ENCODE assay signal across 17 cellular contexts in genomic region chr7:70893985-70894722, GRCh38.
"Had no signal": no experiment of that assay in that cellular context is flagged by ENCODE, and none has a peak within 500 bp of the region (broad histone marks: within the 10 kb centered on the region; RNA-seq: fewer than 3 reads in every experiment).

No MANE protein-coding gene starts in this region.

- H3K4me3 ChIP-seq: esophagus squamous epithelium, heart right ventricle, smooth muscle cell, thoracic aorta, upper lobe of left lung had no signal

- H3K4me1 Mint-ChIP-seq: activated CD4-positive, alpha-beta T cell treated with anti-CD3 and anti-CD28 coated beads for 36 hours; activated naive CD4-positive, alpha-beta T cell treated with anti-CD3 and anti-CD28 coated beads, Interleukin-2, amount 50 U/mL, for 24 hours; naive thymus-derived CD8-positive, alpha-beta T cell; stimulated activated naive B cell treated with anti-CD40 and anti-IgM and Interleukin-4, amounts not matched to agents 10 μg/mL and 1 μg/mL and 100 μg/mL, for 72 hours had no signal

- H3K36me3 Mint-ChIP-seq: activated naive CD4-positive, alpha-beta T cell treated with anti-CD3 and anti-CD28 coated beads, Interleukin-2, amount 50 U/mL, for 24 hours had no signal

- H3K4me1 ChIP-seq: esophagus squamous epithelium, heart right ventricle, upper lobe of left lung had no signal

- H3K27me3 ChIP-seq: esophagus squamous epithelium, heart right ventricle, neutrophil, upper lobe of left lung had no signal

- H3K9me3 ChIP-seq: neutrophil, thoracic aorta had no signal

- H3K27ac Mint-ChIP-seq: activated CD4-positive, alpha-beta T cell treated with anti-CD3 and anti-CD28 coated beads for 36 hours; activated naive CD4-positive, alpha-beta T cell treated with anti-CD3 and anti-CD28 coated beads, Interleukin-2, amount 50 U/mL, for 24 hours; naive thymus-derived CD8-positive, alpha-beta T cell; stimulated activated naive B cell treated with anti-CD40 and anti-IgM and Interleukin-4, amounts not matched to agents 10 μg/mL and 1 μg/mL and 100 μg/mL, for 72 hours; T-helper 2 cell treated with Interferon-gamma antibody and Interleukin-4, amounts not matched to agents 5 μg/mL and 100 μg/mL, for 36 hours had no signal

- DNase-seq: activated CD4-positive, alpha-beta T cell treated with anti-CD3 and anti-CD28 coated beads for 36 hours; activated CD4-positive, alpha-beta T cell treated with anti-CD3 and anti-CD28 coated beads, Interleukin-2, amount 50 U/mL, for 48 hours; activated gamma-delta T cell; cerebellar nuclear complex; effector CD4-positive, alpha-beta T cell; esophagus squamous epithelium; heart right ventricle; mesenchymal stem cell; naive thymus-derived CD8-positive, alpha-beta T cell; stimulated activated naive B cell treated with anti-CD40 and anti-IgM and Interleukin-4, amounts not matched to agents 10 μg/mL and 1 μg/mL and 100 μg/mL, for 72 hours; upper lobe of left lung had no signal

- ATAC-seq: activated CD4-positive, alpha-beta T cell treated with anti-CD3 and anti-CD28 coated beads for 36 hours; heart right ventricle; naive thymus-derived CD8-positive, alpha-beta T cell; sciatic nerve; stimulated activated naive B cell treated with anti-CD40 and anti-IgM and Interleukin-4, amounts not matched to agents 10 μg/mL and 1 μg/mL and 100 μg/mL, for 72 hours had no signal

- H3K27me3 Mint-ChIP-seq: activated CD4-positive, alpha-beta T cell treated with anti-CD3 and anti-CD28 coated beads for 36 hours; activated naive CD4-positive, alpha-beta T cell treated with anti-CD3 and anti-CD28 coated beads, Interleukin-2, amount 50 U/mL, for 24 hours; stimulated activated naive B cell treated with anti-CD40 and anti-IgM and Interleukin-4, amounts not matched to agents 10 μg/mL and 1 μg/mL and 100 μg/mL, for 72 hours had no signal

- H3K36me3 ChIP-seq: esophagus squamous epithelium, heart right ventricle, neutrophil, thoracic aorta, upper lobe of left lung had no signal

- H3K4me3 Mint-ChIP-seq: activated CD4-positive, alpha-beta T cell treated with anti-CD3 and anti-CD28 coated beads for 36 hours; activated naive CD4-positive, alpha-beta T cell treated with anti-CD3 and anti-CD28 coated beads, Interleukin-2, amount 50 U/mL, for 24 hours; naive thymus-derived CD8-positive, alpha-beta T cell; stimulated activated naive B cell treated with anti-CD40 and anti-IgM and Interleukin-4, amounts not matched to agents 10 μg/mL and 1 μg/mL and 100 μg/mL, for 72 hours; T-helper 2 cell treated with Interferon-gamma antibody and Interleukin-4, amounts not matched to agents 5 μg/mL and 100 μg/mL, for 36 hours had no signal

- H3K27ac ChIP-seq: esophagus squamous epithelium, heart right ventricle, neutrophil, thoracic aorta, upper lobe of left lung had no signal
